Comparison of ENCODE assay signal across 22 cellular contexts in genomic region chr10:121833387-121833786, GRCh38.
"Had no signal": no experiment of that assay in that cellular context is flagged by ENCODE, and none has a peak within 500 bp of the region (broad histone marks: within the 10 kb centered on the region; RNA-seq: fewer than 3 reads in every experiment).

No MANE protein-coding gene starts in this region.

- H3K27me3 ChIP-seq: colonic mucosa, right lobe of liver, spleen, tibial artery, upper lobe of left lung, uterus had no signal

- H3K4me1 ChIP-seq: colonic mucosa, right lobe of liver, spleen, tibial artery, upper lobe of left lung, uterus had no signal

- ATAC-seq: esophagus mucosa; left colon; left ventricle myocardium superior; right lobe of liver; stimulated activated memory B cell treated with anti-CD40 and anti-IgM and Interleukin-4, amounts not matched to agents 10 μg/mL and 1 μg/mL and 100 μg/mL, for 72 hours had no signal

- H2AFZ ChIP-seq: parathyroid adenoma had no signal

- H3K9me3 ChIP-seq: colonic mucosa, prostate gland, right lobe of liver, spleen, tibial artery, upper lobe of left lung, uterus had no signal

- H3K9ac ChIP-seq: parathyroid adenoma had no signal

- H3K27ac ChIP-seq: colonic mucosa, parathyroid adenoma, prostate gland, right lobe of liver, spleen, tibial artery, upper lobe of left lung, uterus had no signal

- H3K4me3 ChIP-seq: colonic mucosa, lung, prostate gland, right lobe of liver, spleen, tibial artery, upper lobe of left lung, uterus had no signal

- H3K79me2 ChIP-seq: parathyroid adenoma had no signal

- H3K36me3 ChIP-seq: prostate gland, uterus had no signal

- DNase-seq: colonic mucosa; effector CD8-positive, alpha-beta T cell; foreskin fibroblast; head of caudate nucleus; hippocampal formation; left colon; left ventricle myocardium superior; mesenchymal stem cell; naive B cell; right lobe of liver; spleen; stimulated activated CD4-positive, alpha-beta T cell treated with anti-CD3 and anti-CD28 coated beads, Interleukin-15, amount 100 ng/mL, for 24 hours; stimulated activated CD4-positive, alpha-beta T cell treated with anti-CD3 and anti-CD28 coated beads, Interleukin-1b, Interleukin-23, amount 100 ng/mL, for 48 hours; stimulated activated CD4-positive, alpha-beta T cell treated with anti-CD3 and anti-CD28 coated beads, Interleukin-4, amount 100 ng/mL, for 24 hours; tibial artery; upper lobe of left lung; uterus had no signal
